In the genomic region with DNA sequence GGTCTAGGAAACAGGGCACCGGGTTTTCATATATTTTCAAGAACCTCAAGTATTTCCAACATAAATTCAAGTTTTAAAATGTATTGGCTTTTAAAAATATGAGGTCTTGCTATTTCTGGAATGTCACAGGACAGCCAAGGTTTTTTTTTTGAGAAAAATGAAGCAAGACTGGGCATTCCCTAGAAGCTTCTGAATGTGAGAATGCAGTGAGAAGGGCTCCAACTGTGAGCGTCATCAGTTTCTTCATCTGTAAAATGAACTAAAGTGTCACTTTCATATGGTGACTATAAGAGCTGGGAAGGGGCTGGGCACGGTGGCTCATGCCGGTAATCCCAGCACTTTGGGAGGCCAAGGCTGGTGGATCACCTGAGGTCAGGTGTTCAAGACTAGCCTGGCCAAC, we compare ENCODE assay signal across 29 cellular contexts.
DNase-seq lines count a peak whose midpoint lies in the region; ATAC-seq and TF ChIP-seq lines count a peak whose summit lies in the region.
"Had no signal": no experiment of that assay in that cellular context is flagged by ENCODE, and none has a peak within 500 bp of the region (broad histone marks: within the 10 kb centered on the region; RNA-seq: fewer than 3 reads in every experiment).

No MANE protein-coding gene starts in this region.

- H3K79me2 ChIP-seq in mammary epithelial cell (ENCODE audit: insufficient read depth, low read length) = no peaks in the 10 kb centered on the region

- H3K36me3 ChIP-seq in breast epithelium (no peaks in the 10 kb centered on the region), mammary epithelial cell (ENCODE audit: insufficient read depth, low read length) (no peaks in the 10 kb centered on the region), brain microvascular endothelial cell (replicated peaks) (no peaks in the 10 kb centered on the region), subcutaneous abdominal adipose tissue (ENCODE audit: control insufficient read depth in 5 of 5, insufficient read depth in 5 of 5, low read length in 5 of 5) (no peaks in the 10 kb centered on the region)
- H3K36me3 ChIP-seq: gastrocnemius medialis, SJCRH30, suprapubic skin had no signal

- H3K27me3 ChIP-seq in breast epithelium (no peaks in the 10 kb centered on the region), mammary epithelial cell (ENCODE audit: insufficient read depth, low read length) (no peaks in the 10 kb centered on the region), brain microvascular endothelial cell (replicated peaks) (no peaks in the 10 kb centered on the region), subcutaneous abdominal adipose tissue (ENCODE audit: control insufficient read depth in 5 of 5, insufficient read depth in 4 of 5, low read length in 5 of 5) (no peaks in the 10 kb centered on the region)
- H3K27me3 ChIP-seq: gastrocnemius medialis, SJCRH30, suprapubic skin had no signal

- WGBS in mammary epithelial cell (ENCODE audit: low coverage, missing lambda C conversion rate) = 31% methylated on average over 3 of the region's 4 CpGs

- H3K4me3 ChIP-seq in breast epithelium (no peak overlapping the region), mammary epithelial cell (replicated peaks in 1 of 3; ENCODE audit: insufficient read depth in 1 of 3, low read depth in 2 of 3, low read length in 3 of 3) (no peak overlapping the region), brain microvascular endothelial cell (ENCODE audit: low read depth, low read length) (no peak overlapping the region), subcutaneous abdominal adipose tissue (ENCODE audit: low read depth in 1 of 5, low read length in 5 of 5) (no peak overlapping the region)
- H3K4me3 ChIP-seq: gastrocnemius medialis, lung, mucosa of descending colon, SJCRH30, suprapubic skin had no signal

- no peak for DNase-seq in breast epithelium (ENCODE audit: low spot score in 2 of 2)
- DNase-seq in mammary epithelial cell = no peak
- DNase-seq in brain microvascular endothelial cell = peak; percentile 51
- DNase-seq in iris pigment epithelial cell (ENCODE audit: low read depth) = peak; percentile 52
- no peak for DNase-seq in activated naive CD4-positive, alpha-beta T cell treated with Interleukin-2 at 50 U/mL for 16 hours
- no peak for DNase-seq in NK-92 treated with Interleukin-12 subunit alpha and Interleukin-12 subunit beta, amount 100 ng/mL, for 24 hours (lab: John Stamatoyannopoulos, UW)
- DNase-seq: activated CD4-positive, alpha-beta T cell treated with anti-CD3 and anti-CD28 coated beads for 4 hours; CD8-positive, alpha-beta memory T cell; cortex of kidney; DMS 273 treated with DMSO at 0.1 percent for 48 hours; effector memory CD8-positive, alpha-beta T cell; hippocampal formation; mucosa of descending colon; MV-4-11; NCI-H1436 treated with DMSO at 0.1 percent for 48 hours; NCI-H2107; occipital lobe; SW 1271 had no signal

- TF ChIP-seq POLR2A in breast epithelium (IDR thresholded peaks at IDR 0.05) = no peak

- no peaks in the 10 kb centered on the region for H4K20me1 ChIP-seq in mammary epithelial cell (ENCODE audit: insufficient read depth, low read length)

- no peaks in the 10 kb centered on the region for H3K4me1 ChIP-seq in breast epithelium
- H3K4me1 ChIP-seq in mammary epithelial cell (ENCODE audit: insufficient read depth, low read length) = peaks cover 6% of the 10 kb centered on the region
- peaks cover 1 to 31% (median 10%) of the 10 kb centered on the region in 5 donors for H3K4me1 ChIP-seq in subcutaneous abdominal adipose tissue (ENCODE audit: control insufficient read depth in 5 of 5, insufficient read depth in 5 of 5, low read length in 5 of 5)
- H3K4me1 ChIP-seq: gastrocnemius medialis, SJCRH30 had no signal

- intact Hi-C loops in breast epithelium (cut with DNase I; ENCODE audit: low total_unique reads) (no loop called here), mammary epithelial cell (cut with micrococcal nuclease) (no loop called here)

- CTCF ChIA-PET in mammary epithelial cell (lab: Charles Lee; ENCODE audit: low non-redundant PET) = no interaction called here

- in situ Hi-C loops in mammary epithelial cell (cut with MboI; ENCODE audit: low sequenced_read_pairs in 2 of 2) (no loop called here), brain microvascular endothelial cell (cut with HindIII; ENCODE audit: low pct_ligation_motif_present, low sequenced_read_pairs) (no loop called here)

- no TSS peak for BruUV-seq in mammary epithelial cell (replicated peaks; lab: Mats Ljungman, UMichigan)

- no peak overlapping the region for H3K4me2 ChIP-seq in mammary epithelial cell (ENCODE audit: insufficient read depth, low read depth, low read length)

- TF ChIP-seq CTCF in breast epithelium (IDR thresholded peaks at IDR 0.05) (no peak), mammary epithelial cell (conservative IDR thresholded peaks at IDR 0.05 in 1 of 2, IDR thresholded peaks at IDR 0.05 in 1 of 2; ENCODE audit: extremely low read depth in 1 of 2, insufficient read depth in 1 of 2, low read depth in 1 of 2, low read length in 2 of 2) (no peak), brain microvascular endothelial cell (IDR thresholded peaks at IDR 0.05; ENCODE audit: low read depth, low read length, missing control alignments) (no peak)

- H3K9me3 ChIP-seq in breast epithelium = no peaks in the 10 kb centered on the region
- no peaks in the 10 kb centered on the region for H3K9me3 ChIP-seq in mammary epithelial cell (replicated peaks; ENCODE audit: insufficient read depth, low read length)
- no peaks in the 10 kb centered on the region for H3K9me3 ChIP-seq in subcutaneous abdominal adipose tissue (ENCODE audit: control insufficient read depth in 5 of 5, low read length in 5 of 5)
- H3K9me3 ChIP-seq: gastrocnemius medialis, mucosa of descending colon, SJCRH30, suprapubic skin had no signal

- H3K9ac ChIP-seq in mammary epithelial cell (ENCODE audit: insufficient read depth, low read length) (no peak overlapping the region), subcutaneous abdominal adipose tissue (ENCODE audit: low read length in 5 of 5) (peak overlapping the region in 2 of 5 donors; percentile 44 to 45)

- ATAC-seq in GM19397 (IDR thresholded peaks at IDR 0.05; ENCODE audit: unreplicated experiment) = no peak
- ATAC-seq: activated T-helper 17 cell treated with anti-CD3 and anti-CD28 coated beads, Interleukin-2, amount 50 U/mL, for 72 hours; effector memory CD8-positive, alpha-beta T cell; gastrocnemius medialis; HCT116; mucosa of descending colon; natural killer cell treated with Interleukin-12 subunit alpha and Interleukin-12 subunit beta and Interleukin-15 and Interleukin-18, amount 100 ng/mL, for 72 hours; stimulated activated memory B cell treated with anti-CD40 and anti-IgM and Interleukin-4, amounts not matched to agents 10 μg/mL and 1 μg/mL and 100 μg/mL, for 72 hours had no signal

- H2AFZ ChIP-seq in mammary epithelial cell (ENCODE audit: low read depth, low read length) = no peak overlapping the region

- dilution Hi-C loops in mammary epithelial cell (cut with HindIII; ENCODE audit: low sequenced_read_pairs) = no loop called here

- H3K27ac ChIP-seq in breast epithelium = peak overlapping the region; percentile 43 to 45
- H3K27ac ChIP-seq in mammary epithelial cell (ENCODE audit: insufficient read depth, low read depth, low read length) = no peak overlapping the region
- no peak overlapping the region for H3K27ac ChIP-seq in brain microvascular endothelial cell
- peak overlapping the region; percentile 82 for H3K27ac ChIP-seq in subcutaneous abdominal adipose tissue (ENCODE audit: low read depth, low read length)
- H3K27ac ChIP-seq: 22Rv1, gastrocnemius medialis, SJCRH30, suprapubic skin had no signal

Comparison
In these comparisons a context has a peak if more than half of its experiments do, and no peak if none do; other contexts are left out.
1. H3K27ac ChIP-seq: peak in breast epithelium (2 of 2) and subcutaneous abdominal adipose tissue (single experiment); none in mammary epithelial cell (single experiment) and brain microvascular endothelial cell (single experiment).
2. DNase-seq: peak in brain microvascular endothelial cell (single experiment) and iris pigment epithelial cell (single experiment); none in breast epithelium (0 of 2), mammary epithelial cell (single experiment), activated naive CD4-positive, alpha-beta T cell treated with Interleukin-2 at 50 U/mL for 16 hours (single experiment) and NK-92 treated with Interleukin-12 subunit alpha and Interleukin-12 subunit beta, amount 100 ng/mL, for 24 hours (single experiment).